In genomic region chr6:11705069-11705468, GRCh38 we compare ENCODE assay signal across 1 cellular context.
TF ChIP-seq lines count a peak whose summit lies in the region.

No MANE protein-coding gene starts in this region.

TF ChIP-seq in GM12878, 131 proteins besides CTCF, POLR2A, EP300 and RAD21 (continued from another document):
- peak; percentile 52; the same call in 1 of the 2 replicates for TF ChIP-seq NFIC (IDR thresholded peaks at IDR 0.05; ENCODE audit: low read depth, low read length)
- TF ChIP-seq TAF1 (IDR thresholded peaks at IDR 0.05; ENCODE audit: borderline replicate concordance, low read depth, low read length), result no peak
- TF ChIP-seq SIN3A (IDR thresholded peaks at IDR 0.05; ENCODE audit: low read depth, low read length), result no peak
- peak; percentile 57; the same call in 1 of the 2 replicates for TF ChIP-seq TCF7 (IDR thresholded peaks at IDR 0.05; ENCODE audit: borderline replicate concordance)
- TF ChIP-seq FOXM1 (IDR thresholded peaks at IDR 0.05; ENCODE audit: low read depth, low read length), result peak; percentile 43; the same call in 1 of the 2 replicates
- TF ChIP-seq, protein P1, sequence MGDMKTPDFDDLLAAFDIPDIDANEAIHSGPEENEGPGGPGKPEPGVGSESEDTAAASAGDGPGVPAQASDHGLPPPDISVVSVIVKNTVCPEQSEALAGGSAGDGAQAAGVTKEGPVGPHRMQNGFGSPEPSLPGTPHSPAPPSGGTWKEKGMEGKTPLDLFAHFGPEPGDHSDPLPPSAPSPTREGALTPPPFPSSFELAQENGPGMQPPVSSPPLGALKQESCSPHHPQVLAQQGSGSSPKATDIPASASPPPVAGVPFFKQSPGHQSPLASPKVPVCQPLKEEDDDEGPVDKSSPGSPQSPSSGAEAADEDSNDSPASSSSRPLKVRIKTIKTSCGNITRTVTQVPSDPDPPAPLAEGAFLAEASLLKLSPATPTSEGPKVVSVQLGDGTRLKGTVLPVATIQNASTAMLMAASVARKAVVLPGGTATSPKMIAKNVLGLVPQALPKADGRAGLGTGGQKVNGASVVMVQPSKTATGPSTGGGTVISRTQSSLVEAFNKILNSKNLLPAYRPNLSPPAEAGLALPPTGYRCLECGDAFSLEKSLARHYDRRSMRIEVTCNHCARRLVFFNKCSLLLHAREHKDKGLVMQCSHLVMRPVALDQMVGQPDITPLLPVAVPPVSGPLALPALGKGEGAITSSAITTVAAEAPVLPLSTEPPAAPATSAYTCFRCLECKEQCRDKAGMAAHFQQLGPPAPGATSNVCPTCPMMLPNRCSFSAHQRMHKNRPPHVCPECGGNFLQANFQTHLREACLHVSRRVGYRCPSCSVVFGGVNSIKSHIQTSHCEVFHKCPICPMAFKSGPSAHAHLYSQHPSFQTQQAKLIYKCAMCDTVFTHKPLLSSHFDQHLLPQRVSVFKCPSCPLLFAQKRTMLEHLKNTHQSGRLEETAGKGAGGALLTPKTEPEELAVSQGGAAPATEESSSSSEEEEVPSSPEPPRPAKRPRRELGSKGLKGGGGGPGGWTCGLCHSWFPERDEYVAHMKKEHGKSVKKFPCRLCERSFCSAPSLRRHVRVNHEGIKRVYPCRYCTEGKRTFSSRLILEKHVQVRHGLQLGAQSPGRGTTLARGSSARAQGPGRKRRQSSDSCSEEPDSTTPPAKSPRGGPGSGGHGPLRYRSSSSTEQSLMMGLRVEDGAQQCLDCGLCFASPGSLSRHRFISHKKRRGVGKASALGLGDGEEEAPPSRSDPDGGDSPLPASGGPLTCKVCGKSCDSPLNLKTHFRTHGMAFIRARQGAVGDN (IDR thresholded peaks at IDR 0.05), result no peak
